8 cellular contexts compared by ENCODE assay signal in genomic region chr2:27771202-27771547, GRCh38. TPM values are rescaled to one million over a fixed set of nuclear protein-coding genes. Genes with fewer than 3 reads are reported as not detected.
A peak's percentile ranks its signal among the peaks of the same experiment; 100 is the strongest.
DNase-seq lines count a peak whose midpoint lies in the region; ATAC-seq and TF ChIP-seq lines count a peak whose summit lies in the region.

No MANE protein-coding gene starts in this region.

- H3K27me3 Mint-ChIP-seq in central memory CD8-positive, alpha-beta T cell: peaks cover 4% of the 10 kb centered on the region
- H3K27me3 Mint-ChIP-seq in naive thymus-derived CD4-positive, alpha-beta T cell: peaks cover 0 to 8% (median 2%) of the 10 kb centered on the region in 5 donors

- H3K4me3 Mint-ChIP-seq in central memory CD8-positive, alpha-beta T cell: peak overlapping the region; percentile 99
- peak overlapping the region; percentile 96 to 100 (median 99) for H3K4me3 Mint-ChIP-seq in naive thymus-derived CD4-positive, alpha-beta T cell

- DNase-seq in SK-N-SH (no peak), ecto neural progenitor cell (ENCODE audit: low spot score) (no peak), NCI-H1436 treated with DMSO at 0.1 percent for 48 hours (lab: John Stamatoyannopoulos, UW) (no peak)
- DNase-seq in central memory CD8-positive, alpha-beta T cell (ENCODE audit: low spot score in 2 of 2): no peak
- no peak for DNase-seq in naive thymus-derived CD4-positive, alpha-beta T cell
- no peak for DNase-seq in activated CD4-positive, CD25-positive, alpha-beta regulatory T cell treated with anti-CD3 and anti-CD28 coated beads, Interleukin-2, amount 50 U/mL, for 72 hours

- H3K4me2 ChIP-seq in SK-N-SH: peak overlapping the region; percentile 79

- peak overlapping the region; percentile 90 for H2AFZ ChIP-seq in SK-N-SH (ENCODE audit: low read depth)

- no peaks in the 10 kb centered on the region for H3K9me3 Mint-ChIP-seq in central memory CD8-positive, alpha-beta T cell
- no peaks in the 10 kb centered on the region for H3K9me3 Mint-ChIP-seq in naive thymus-derived CD4-positive, alpha-beta T cell

- H3K79me2 ChIP-seq in SK-N-SH (ENCODE audit: insufficient read depth): peaks cover 46% of the 10 kb centered on the region

- H3K27me3 ChIP-seq in SK-N-SH (ENCODE audit: insufficient read depth): no peaks in the 10 kb centered on the region
- H3K27me3 ChIP-seq in naive thymus-derived CD4-positive, alpha-beta T cell (ENCODE audit: control insufficient read depth in 2 of 2, insufficient read depth in 2 of 2, low read length in 2 of 2): no peaks in the 10 kb centered on the region

- peaks cover 25% of the 10 kb centered on the region for H3K36me3 Mint-ChIP-seq in central memory CD8-positive, alpha-beta T cell (ENCODE audit: insufficient read depth)
- peaks cover 7 to 20% (median 8%) of the 10 kb centered on the region in 5 donors for H3K36me3 Mint-ChIP-seq in naive thymus-derived CD4-positive, alpha-beta T cell

- H3K36me3 ChIP-seq in SK-N-SH (replicated peaks in 1 of 2; ENCODE audit: control insufficient read depth in 1 of 2, insufficient read depth in 2 of 2, low read length in 1 of 2): peaks cover 22 to 23% of the 10 kb centered on the region in 2 experiments
- peaks cover 0 to 13% (median 0%) of the 10 kb centered on the region in 3 experiments for H3K36me3 ChIP-seq in naive thymus-derived CD4-positive, alpha-beta T cell (ENCODE audit: control insufficient read depth in 2 of 3, insufficient read depth in 3 of 3, low read length in 3 of 3)

- TF ChIP-seq RAD21 in SK-N-SH (IDR thresholded peaks at IDR 0.05; ENCODE audit: low read length): no peak

- H3K9me2 ChIP-seq in SK-N-SH: no peaks in the 10 kb centered on the region

- H3K9ac ChIP-seq in SK-N-SH: peak overlapping the region; percentile 80

- H3K9me3 ChIP-seq in SK-N-SH: no peaks in the 10 kb centered on the region
- no peaks in the 10 kb centered on the region for H3K9me3 ChIP-seq in naive thymus-derived CD4-positive, alpha-beta T cell (ENCODE audit: control insufficient read depth in 2 of 3, low read length in 3 of 3)

- peak overlapping the region; percentile 99 for H3K27ac Mint-ChIP-seq in central memory CD8-positive, alpha-beta T cell (ENCODE audit: low read depth)
- peak overlapping the region; percentile 97 to 100 (median 100) for H3K27ac Mint-ChIP-seq in naive thymus-derived CD4-positive, alpha-beta T cell

- CTCF ChIA-PET in SK-N-SH (lab: Yijun Ruan, JAX): interaction anchor here (1.2 to 4.4 kb wide), 3 partner anchors 17 to 637 kb away, joined by 3 to 23 read pairs (median 7); no protein-coding TSS in a partner anchor
- CTCF ChIA-PET in naive thymus-derived CD4-positive, alpha-beta T cell (lab: Charles Lee): interaction anchor here (0.5 kb wide), 1 partner anchor 492 kb away, joined by 3 read pairs; no protein-coding TSS in a partner anchor

- no peak for TF ChIP-seq EP300 in SK-N-SH (IDR thresholded peaks at IDR 0.05; ENCODE audit: borderline replicate concordance in 1 of 2, low read depth in 1 of 2, low read length in 1 of 2)

- H3K4me3 ChIP-seq in SK-N-SH (ENCODE audit: low read depth in 2 of 2, low read length in 1 of 2): peak overlapping the region; percentile 78 to 98
- peak overlapping the region; percentile 92 for H3K4me3 ChIP-seq in naive thymus-derived CD4-positive, alpha-beta T cell (ENCODE audit: low read length)

- H3K4me1 ChIP-seq in SK-N-SH (ENCODE audit: control insufficient read depth in 1 of 2, insufficient read depth in 2 of 2, low read depth in 1 of 2, low read length in 1 of 2): peaks cover 0 to 21% of the 10 kb centered on the region in 2 experiments; a peak in 3 of 4 replicates
- peaks cover 10 to 20% of the 10 kb centered on the region in 2 donors for H3K4me1 ChIP-seq in naive thymus-derived CD4-positive, alpha-beta T cell (ENCODE audit: control insufficient read depth in 2 of 2, insufficient read depth in 2 of 2, low read length in 2 of 2)

- 19% methylated on average over 13 of the region's 13 CpGs for WGBS in SK-N-SH (ENCODE audit: low lambda C conversion rate)

- H3K4me1 Mint-ChIP-seq in central memory CD8-positive, alpha-beta T cell: peaks cover 43% of the 10 kb centered on the region
- H3K4me1 Mint-ChIP-seq in naive thymus-derived CD4-positive, alpha-beta T cell: peaks cover 30 to 56% (median 49%) of the 10 kb centered on the region in 7 donors

- POLR2A ChIA-PET in SK-N-SH (lab: Yijun Ruan, JAX): interaction anchor here (0.7 to 2.2 kb wide), 2 partner anchors 19 to 620 kb away, joined by 3 to 10 read pairs; no protein-coding TSS in a partner anchor
- POLR2A ChIA-PET in naive thymus-derived CD4-positive, alpha-beta T cell (lab: Charles Lee): interaction anchor here (0.6 to 1.4 kb wide), 3 partner anchors 10 to 654 kb away, joined by 3 to 4 read pairs (median 4); partner anchors contain the start of genes SLC4A1AP and SUPT7L

- H3K27ac ChIP-seq in SK-N-SH (ENCODE audit: low read depth in 2 of 2, low read length in 1 of 2): peak overlapping the region; percentile 77 to 99
- peak overlapping the region; percentile 92 for H3K27ac ChIP-seq in naive thymus-derived CD4-positive, alpha-beta T cell (ENCODE audit: low read depth, low read length)

- H3F3A ChIP-seq in SK-N-SH (replicated peaks; ENCODE audit: insufficient read depth): peaks cover 8% of the 10 kb centered on the region

- TF ChIP-seq CTCF in SK-N-SH (IDR thresholded peaks at IDR 0.05): no peak

- H4K20me1 ChIP-seq in SK-N-SH (ENCODE audit: insufficient read depth): no peaks in the 10 kb centered on the region

- ATAC-seq in SK-N-SH treated with all-trans-retinoic acid at 6 μM for 48 hours: no peak; the same call in 2 of the 3 replicates
- peak; percentile 8 for ATAC-seq in HG03460 (IDR thresholded peaks at IDR 0.05; ENCODE audit: unreplicated experiment)
- peak; percentile 41 for ATAC-seq in central memory CD8-positive, alpha-beta T cell (replicated peaks; ENCODE audit: extremely low read depth, poor library complexity, severe bottlenecking)
- ATAC-seq in naive thymus-derived CD4-positive, alpha-beta T cell: peak; percentile 31

- intact Hi-C loops in naive thymus-derived CD4-positive, alpha-beta T cell (cut with micrococcal nuclease): loop anchor here (1.0 to 10.0 kb wide), 11 partner anchors 36 to 984 kb away; partner anchors contain the start of genes BABAM2 (in 2 of the 2), PPP1CB (in 2 of the 2), RBKS (in 2 of the 2) and FOSL2 (in 1 of the 2)

TF ChIP-seq in SK-N-SH, 30 proteins besides CTCF, POLR2A, EP300 and RAD21 (continues in another document):
- TF ChIP-seq, protein P1, sequence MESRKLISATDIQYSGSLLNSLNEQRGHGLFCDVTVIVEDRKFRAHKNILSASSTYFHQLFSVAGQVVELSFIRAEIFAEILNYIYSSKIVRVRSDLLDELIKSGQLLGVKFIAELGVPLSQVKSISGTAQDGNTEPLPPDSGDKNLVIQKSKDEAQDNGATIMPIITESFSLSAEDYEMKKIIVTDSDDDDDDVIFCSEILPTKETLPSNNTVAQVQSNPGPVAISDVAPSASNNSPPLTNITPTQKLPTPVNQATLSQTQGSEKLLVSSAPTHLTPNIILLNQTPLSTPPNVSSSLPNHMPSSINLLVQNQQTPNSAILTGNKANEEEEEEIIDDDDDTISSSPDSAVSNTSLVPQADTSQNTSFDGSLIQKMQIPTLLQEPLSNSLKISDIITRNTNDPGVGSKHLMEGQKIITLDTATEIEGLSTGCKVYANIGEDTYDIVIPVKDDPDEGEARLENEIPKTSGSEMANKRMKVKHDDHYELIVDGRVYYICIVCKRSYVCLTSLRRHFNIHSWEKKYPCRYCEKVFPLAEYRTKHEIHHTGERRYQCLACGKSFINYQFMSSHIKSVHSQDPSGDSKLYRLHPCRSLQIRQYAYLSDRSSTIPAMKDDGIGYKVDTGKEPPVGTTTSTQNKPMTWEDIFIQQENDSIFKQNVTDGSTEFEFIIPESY (IDR thresholded peaks at IDR 0.05; ENCODE audit: borderline replicate concordance, low read depth): no peak
- no peak for TF ChIP-seq TCF12 (IDR thresholded peaks at IDR 0.05)

TF ChIP-seq in SK-N-SH treated with all-trans-retinoic acid at 6 μM for 48 hours, 23 proteins besides CTCF, POLR2A, EP300 and RAD21 (continues in another document):
- TF ChIP-seq ISL1 (CRISPR knock-in tag; IDR thresholded peaks at IDR 0.05): no peak
- no peak for TF ChIP-seq RARB (CRISPR knock-in tag; IDR thresholded peaks at IDR 0.05)
- TF ChIP-seq, protein P2, sequence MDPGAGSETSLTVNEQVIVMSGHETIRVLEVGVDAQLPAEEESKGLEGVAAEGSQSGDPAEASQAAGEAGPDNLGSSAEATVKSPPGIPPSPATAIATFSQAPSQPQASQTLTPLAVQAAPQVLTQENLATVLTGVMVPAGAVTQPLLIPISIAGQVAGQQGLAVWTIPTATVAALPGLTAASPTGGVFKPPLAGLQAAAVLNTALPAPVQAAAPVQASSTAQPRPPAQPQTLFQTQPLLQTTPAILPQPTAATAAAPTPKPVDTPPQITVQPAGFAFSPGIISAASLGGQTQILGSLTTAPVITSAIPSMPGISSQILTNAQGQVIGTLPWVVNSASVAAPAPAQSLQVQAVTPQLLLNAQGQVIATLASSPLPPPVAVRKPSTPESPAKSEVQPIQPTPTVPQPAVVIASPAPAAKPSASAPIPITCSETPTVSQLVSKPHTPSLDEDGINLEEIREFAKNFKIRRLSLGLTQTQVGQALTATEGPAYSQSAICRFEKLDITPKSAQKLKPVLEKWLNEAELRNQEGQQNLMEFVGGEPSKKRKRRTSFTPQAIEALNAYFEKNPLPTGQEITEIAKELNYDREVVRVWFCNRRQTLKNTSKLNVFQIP (CRISPR knock-in tag; IDR thresholded peaks at IDR 0.05; ENCODE audit: borderline replicate concordance, low read depth): no peak
- TF ChIP-seq ZNF8 (CRISPR knock-in tag; IDR thresholded peaks at IDR 0.05): no peak
- TF ChIP-seq SNAI2 (CRISPR knock-in tag; IDR thresholded peaks at IDR 0.05): no peak
- TF ChIP-seq BACH2 (CRISPR knock-in tag; IDR thresholded peaks at IDR 0.05; ENCODE audit: borderline replicate concordance): no peak

RNA-seq across cellular contexts. Expression of gene MRPL33, which starts 0.3 kb away (rescaled TPM):
- 132 and 153 TPM in 2 replicates for polyA plus RNA-seq in SK-N-SH (2012; rRNA removed)
- polyA plus RNA-seq in SK-N-SH (2012; cell fraction: cytosol; rRNA removed): 243 and 426 TPM in 2 replicates
- 22.4 and 51.9 TPM in 2 replicates for polyA plus RNA-seq in SK-N-SH (2012; cell fraction: nucleus; rRNA removed)
- 10 to 100 TPM; 27.3 to 39.4 (median 35.1) TPM for total RNA-seq in naive thymus-derived CD4-positive, alpha-beta T cell
- 100 to 1,000 TPM; 201 to 233 TPM for polyA plus RNA-seq in naive thymus-derived CD4-positive, alpha-beta T cell
